17 cellular contexts compared by ENCODE assay signal in genomic region chr1:162855461-162856150, GRCh38. TPM values are rescaled to one million over a fixed set of nuclear protein-coding genes. Genes with fewer than 3 reads are reported as not detected.
A peak's percentile ranks its signal among the peaks of the same experiment; 100 is the strongest.
DNase-seq lines count a peak whose midpoint lies in the region; ATAC-seq, FAIRE-seq and TF ChIP-seq lines count a peak whose summit lies in the region.
"Had no signal": no experiment of that assay in that cellular context is flagged by ENCODE, and none has a peak within 500 bp of the region (broad histone marks: within the 10 kb centered on the region; RNA-seq: fewer than 3 reads in every experiment).

No MANE protein-coding gene starts in this region.

- H2AFZ ChIP-seq in K562 (ENCODE audit: low read depth, low read length): peak overlapping the region; percentile 72; the same call in 1 of the 2 replicates

- H3K79me2 ChIP-seq in K562 (ENCODE audit: control insufficient read depth, insufficient read depth, low read length): no peaks in the 10 kb centered on the region

- no peak overlapping the region for H3K9ac ChIP-seq in K562 (ENCODE audit: insufficient read depth in 1 of 2, low read depth in 2 of 2, low read length in 2 of 2)

- H3K36me3 ChIP-seq in K562 (ENCODE audit: control insufficient read depth, insufficient read depth, low read length): no peaks in the 10 kb centered on the region
- H3K36me3 ChIP-seq: cardiac muscle cell, lower lobe of right lung, MG63, uterus had no signal

- H3K9me3 ChIP-seq in K562 (replicated peaks; ENCODE audit: control insufficient read depth, insufficient read depth, low read depth, low read length): no peaks in the 10 kb centered on the region
- H3K9me3 ChIP-seq: lower lobe of right lung, MG63, uterus had no signal

- no peak for TF ChIP-seq CTCF in K562 (IDR thresholded peaks at IDR 0.05 in 2 of 3, conservative IDR thresholded peaks at IDR 0.05 in 1 of 3; ENCODE audit: insufficient read depth in 2 of 3, low read depth in 1 of 3, low read length in 3 of 3)

- no peak for FAIRE-seq in K562 (lab: Jason Lieb, UNC)
- FAIRE-seq: GM12891 had no signal

- no peaks in the 10 kb centered on the region for H4K20me1 ChIP-seq in K562 (replicated peaks; ENCODE audit: control insufficient read depth, insufficient read depth, low read length)

- TF ChIP-seq EP300 in K562 (IDR thresholded peaks at IDR 0.05; ENCODE audit: low read length): no peak

- H3K4me1 ChIP-seq in K562 (replicated peaks in 1 of 2; ENCODE audit: control insufficient read depth in 2 of 2, insufficient read depth in 2 of 2, low read length in 2 of 2): no peaks in the 10 kb centered on the region
- H3K4me1 ChIP-seq: uterus had no signal

- no peak overlapping the region for H3K4me2 ChIP-seq in K562 (ENCODE audit: insufficient read depth, low read length)

- no peak overlapping the region for H3K4me3 ChIP-seq in K562
- H3K4me3 ChIP-seq: cardiac muscle cell, lower lobe of right lung, MG63, uterus had no signal

- CTCF ChIA-PET in K562 (lab: Yijun Ruan, JAX; ENCODE audit: low intra/inter-chr PET ratio): no interaction called here

- no peak for TF ChIP-seq POLR2A in K562 (conservative IDR thresholded peaks at IDR 0.05)

- in situ Hi-C loops in K562 (cut with MboI): loop anchor here (5.0 to 10.0 kb wide), 2 partner anchors 329 to 452 kb away; no protein-coding TSS in a partner anchor

- BruUV-seq in K562 (replicated peaks; lab: Mats Ljungman, UMichigan): no TSS peak

- H3K27ac ChIP-seq in K562 (ENCODE audit: extremely low read depth, low read depth, low read length): no peak overlapping the region
- H3K27ac ChIP-seq: cardiac muscle cell, epithelial cell of prostate, lower lobe of right lung, uterus had no signal

- peak; percentile 22 for DNase-seq in AG08395 (ENCODE audit: low spot score)
- peak; percentile 80 for DNase-seq in M059J (ENCODE audit: low read depth)
- DNase-seq in K562 (ENCODE audit: extremely low read depth in 1 of 4, low spot score in 3 of 4): no peak
- peak; percentile 34 for DNase-seq in kidney tubule cell (ENCODE audit: low spot score)
- no peak for DNase-seq in stimulated activated CD4-positive, alpha-beta T cell treated with anti-CD3 and anti-CD28 coated beads, Interleukin-1b, Interleukin-23, amount 100 ng/mL, for 48 hours
- no peak for DNase-seq in NCI-H146 (lab: John Stamatoyannopoulos, UW)
- DNase-seq: activated CD4-positive, alpha-beta T cell treated with anti-CD3 and anti-CD28 coated beads for 48 hours; lower lobe of right lung; NCI-H2171 treated with DMSO at 0.1 percent for 48 hours; T-helper 17 cell; uterus had no signal

- ATAC-seq in K562 (no peak), HG03520 (IDR thresholded peaks at IDR 0.05; ENCODE audit: unreplicated experiment) (no peak), GM21447 (IDR thresholded peaks at IDR 0.05; ENCODE audit: unreplicated experiment) (no peak)
- ATAC-seq: lower lobe of right lung, T-helper 17 cell had no signal

- H3K9me1 ChIP-seq in K562 (ENCODE audit: control insufficient read depth, insufficient read depth, low read length): no peaks in the 10 kb centered on the region

- peaks cover 3 to 5% of the 10 kb centered on the region in 2 experiments; a peak in 1 of 5 replicates for H3K27me3 ChIP-seq in K562 (ENCODE audit: control insufficient read depth in 2 of 2, insufficient read depth in 2 of 2, low read length in 2 of 2)
- H3K27me3 ChIP-seq: cardiac muscle cell, MG63, uterus had no signal

- intact Hi-C loops in K562 (cut with micrococcal nuclease): loop anchor here (2.0 to 5.0 kb wide), 2 partner anchors 52 to 319 kb away; no protein-coding TSS in a partner anchor

- TF ChIP-seq RAD21 in K562 (CRISPR knock-in tag; conservative IDR thresholded peaks at IDR 0.05 in 1 of 2, IDR thresholded peaks at IDR 0.05 in 1 of 2): no peak

- POLR2A ChIA-PET in K562 (lab: Yijun Ruan, JAX): no interaction called here

- WGBS in K562 (ENCODE audit: insufficient coverage, low coverage, missing lambda C conversion rate): 2% methylated on average over 4 of the region's 4 CpGs

TF ChIP-seq in K562, 482 proteins besides CTCF, POLR2A, EP300 and RAD21 (continues in another document):
- TF ChIP-seq RERE (CRISPR knock-in tag; IDR thresholded peaks at IDR 0.05; ENCODE audit: borderline replicate concordance): no peak
- no peak for TF ChIP-seq ETS1 (conservative IDR thresholded peaks at IDR 0.05; ENCODE audit: control insufficient read depth, low read depth, low read length)
- no peak for TF ChIP-seq GMEB1 (CRISPR knock-in tag; IDR thresholded peaks at IDR 0.05)

RNA-seq across cellular contexts. Expression of gene CCDC190, which starts 5.4 kb away (rescaled TPM):
- total RNA-seq in M059J (2014; rRNA removed; shearing (Covaris generic)): 1.7 and 4.0 TPM in 2 replicates
- total RNA-seq in K562 (2011; cell fraction: chromatin; rRNA removed; ENCODE audit: low replicate concordance): not detected in 2 replicates
- not detected in 2 replicates for total RNA-seq in K562 (2011; cell fraction: nucleolus; rRNA removed)
- total RNA-seq in K562 (2011; cell fraction: nucleoplasm; rRNA removed): not detected in 2 replicates
- total RNA-seq in K562 (2014; rRNA removed) (not detected in 2 replicates), K562 (2014; rRNA removed; fragmentation: Illumina TruSeq; extraction: Trizol) (not detected in 2 replicates), K562 (2015; rRNA removed; fragmentation: Illumina TruSeq; extraction: Trizol) (not detected in 2 replicates), K562 (2021) (not detected in 2 replicates)
- polyA plus RNA-seq in K562 (2011; rRNA removed) (not detected in 2 replicates), K562 (2014; fragmentation: Illumina TruSeq; extraction: Trizol) (not detected in 2 replicates), K562 (2014; fragmentation: Nextera tagmentation; extraction: Ambion mirVana) (not detected), K562 (2014; rRNA removed) (not detected in 2 replicates)
- polyA plus RNA-seq in K562 (2011; cell fraction: cytosol; rRNA removed): not detected in 2 replicates
- not detected in 2 replicates for polyA plus RNA-seq in K562 (2011; cell fraction: nucleus; rRNA removed)
- polyA plus RNA-seq in K562 (2012): not detected in 2 replicates
- not detected in 2 replicates for polyA minus RNA-seq in K562 (2011; rRNA and poly(A)+ RNA removed)
- polyA minus RNA-seq in K562 (2011; cell fraction: cytosol; rRNA and poly(A)+ RNA removed): not detected in 2 replicates
- polyA minus RNA-seq in K562 (2011; cell fraction: nucleus; rRNA and poly(A)+ RNA removed): not detected in 2 replicates
- total RNA-seq: cardiac muscle cell, T-helper 17 cell had no signal
- polyA plus RNA-seq: cardiac muscle cell had no signal

Comparison
In these comparisons a context has a peak if more than half of its experiments do, and no peak if none do; other contexts are left out.
1. DNase-seq: peak in AG08395 (single experiment), M059J (single experiment) and kidney tubule cell (single experiment); none in K562 (0 of 4), stimulated activated CD4-positive, alpha-beta T cell treated with anti-CD3 and anti-CD28 coated beads, Interleukin-1b, Interleukin-23, amount 100 ng/mL, for 48 hours (single experiment) and NCI-H146 (single experiment).